ENCODE assay signal across 8 cellular contexts in genomic region chr3:108091498-108092259, GRCh38. TPM values are rescaled to one million over a fixed set of nuclear protein-coding genes. Genes with fewer than 3 reads are reported as not detected.
DNase-seq lines count a peak whose midpoint lies in the region; ATAC-seq, FAIRE-seq and TF ChIP-seq lines count a peak whose summit lies in the region.

No MANE protein-coding gene starts in this region.

- H3K4me3 ChIP-seq in GM12864 (ENCODE audit: low read depth, low read length) (peak overlapping the region; percentile 80), Karpas-422 (ENCODE audit: low read length) (peak overlapping the region; percentile 94), fibroblast of pulmonary artery (replicated peaks; ENCODE audit: low read depth, low read length) (peak overlapping the region; percentile 89), pancreas (peak overlapping the region; percentile 79 to 89 (median 89))

- H3K4me1 ChIP-seq in Karpas-422 (ENCODE audit: low read length) (peaks cover 66% of the 10 kb centered on the region), pancreas (peaks cover 0 to 9% (median 0%) of the 10 kb centered on the region in 3 donors)

- H3K27me3 ChIP-seq in Karpas-422 (ENCODE audit: low read length) (no peaks in the 10 kb centered on the region), pancreas (no peaks in the 10 kb centered on the region)

- FAIRE-seq in pancreas (lab: Jason Lieb, UNC), result no peak

- no peak for ATAC-seq in activated T-cell treated with anti-CD3 and anti-CD28 coated beads, Interleukin-2, amount 50 U/mL, for 72 hours (replicated peaks in 1 of 2)
- peak; percentile 33 to 51 (median 44) for ATAC-seq in pancreas
- no peak for ATAC-seq in GM18517 (IDR thresholded peaks at IDR 0.05; ENCODE audit: unreplicated experiment)

- intact Hi-C loops in pancreas (cut with DNase I), result no loop called here

- peak overlapping the region; percentile 95 for H3K9ac ChIP-seq in Karpas-422 (ENCODE audit: low read length)

- peak overlapping the region; percentile 92 to 94 for H3K4me3 Mint-ChIP-seq in activated T-cell treated with anti-CD3 and anti-CD28 coated beads, Interleukin-2, amount 50 U/mL, for 72 hours

- H3K36me3 Mint-ChIP-seq in activated T-cell treated with anti-CD3 and anti-CD28 coated beads, Interleukin-2, amount 50 U/mL, for 72 hours (ENCODE audit: insufficient read depth in 2 of 2), result peaks cover 9% of the 10 kb centered on the region in 2 donors

- H3K36me3 ChIP-seq in Karpas-422 (ENCODE audit: insufficient read depth, low read length) (peaks cover 5% of the 10 kb centered on the region; the same call in 1 of the 2 replicates), pancreas (no peaks in the 10 kb centered on the region)

- H3K27me3 Mint-ChIP-seq in activated T-cell treated with anti-CD3 and anti-CD28 coated beads, Interleukin-2, amount 50 U/mL, for 72 hours (ENCODE audit: low read depth), result no peaks in the 10 kb centered on the region

- TF ChIP-seq CTCF in GM12864 (IDR thresholded peaks at IDR 0.05; ENCODE audit: low read depth, low read length, missing control alignments), result no peak
- TF ChIP-seq CTCF in fibroblast of pulmonary artery (IDR thresholded peaks at IDR 0.05; ENCODE audit: low read length, missing control alignments), result no peak
- no peak for TF ChIP-seq CTCF in pancreas (IDR thresholded peaks at IDR 0.05)

- H3K27ac ChIP-seq in Karpas-422 (ENCODE audit: low read length) (no peak overlapping the region), pancreas (peak overlapping the region; percentile 74 to 94 (median 83))

- no peaks in the 10 kb centered on the region for H3K9me2 ChIP-seq in Karpas-422 (replicated peaks; ENCODE audit: insufficient read depth, low read length)

- peaks cover 41% of the 10 kb centered on the region for H3K79me2 ChIP-seq in Karpas-422 (ENCODE audit: low read length)

- peaks cover 2 to 3% of the 10 kb centered on the region in 2 donors for H3K9me3 Mint-ChIP-seq in activated T-cell treated with anti-CD3 and anti-CD28 coated beads, Interleukin-2, amount 50 U/mL, for 72 hours

- H3K4me2 ChIP-seq in Karpas-422 (ENCODE audit: low read depth, low read length, poor library complexity, severe bottlenecking), result peak overlapping the region; percentile 93

- 18 to 20% methylated on average over 40 to 42 of the region's 42 CpGs for WGBS in pancreas, 2 donors

- H3K4me1 Mint-ChIP-seq in activated T-cell treated with anti-CD3 and anti-CD28 coated beads, Interleukin-2, amount 50 U/mL, for 72 hours (ENCODE audit: low read depth), result peaks cover 38% of the 10 kb centered on the region

- DNase-seq in GM12864 (ENCODE audit: low read depth), result no peak
- DNase-seq in Karpas-422, result no peak
- peak in 1 of 2 donors; percentile 37 for DNase-seq in activated T-cell treated with anti-CD3 and anti-CD28 coated beads, Interleukin-2, amount 50 U/mL, for 72 hours
- DNase-seq in fibroblast of pulmonary artery (ENCODE audit: low read depth), result no peak
- DNase-seq in pancreas, result peak in 5 of 6 donors; percentile 18 to 77 (median 49)
- no peak for DNase-seq in SKM-1 (lab: John Stamatoyannopoulos, UW; ENCODE audit: unreplicated experiment)
- no peak for DNase-seq in NCI-H2081 treated with DMSO at 0.1 percent for 48 hours (lab: John Stamatoyannopoulos, UW)

- peaks cover 4% of the 10 kb centered on the region; the same call in 1 of the 2 replicates for H4K20me1 ChIP-seq in Karpas-422 (ENCODE audit: insufficient read depth, low read depth, low read length)

- H3K27ac Mint-ChIP-seq in activated T-cell treated with anti-CD3 and anti-CD28 coated beads, Interleukin-2, amount 50 U/mL, for 72 hours, result peak overlapping the region; percentile 94

- no peak overlapping the region for H2AFZ ChIP-seq in Karpas-422 (ENCODE audit: low read length)

- H3K9me3 ChIP-seq in Karpas-422 (ENCODE audit: low read length) (no peaks in the 10 kb centered on the region), pancreas (no peaks in the 10 kb centered on the region)

RNA-seq across cellular contexts. Expression of gene CD47, which starts 0.8 kb away (rescaled TPM):
- total RNA-seq in Karpas-422 (2014; rRNA removed; shearing (Covaris generic); ENCODE audit: low replicate concordance), result 119 and 180 TPM in 2 replicates
- total RNA-seq in activated T-cell treated with anti-CD3 and anti-CD28 coated beads, Interleukin-2, amount 50 U/mL, for 72 hours, result 100 to 1,000 TPM; 139 to 153 TPM
- total RNA-seq in pancreas, result 100 to 1,000 TPM in 1 of 6 donors, 10 to 100 TPM in 5; 14.8 to 107 (median 24.5) TPM
- 10 to 100 TPM; 26.6 to 30.1 TPM for polyA plus RNA-seq in pancreas

Comparison
In these comparisons a context has a peak if more than half of its experiments do, and no peak if none do; other contexts are left out.
1. DNase-seq: peak in pancreas (5 of 6); none in GM12864 (single experiment), Karpas-422 (single experiment), fibroblast of pulmonary artery (single experiment), SKM-1 (single experiment) and NCI-H2081 treated with DMSO at 0.1 percent for 48 hours (single experiment).
2. ATAC-seq: peak in pancreas (4 of 4); none in activated T-cell treated with anti-CD3 and anti-CD28 coated beads, Interleukin-2, amount 50 U/mL, for 72 hours (0 of 2) and GM18517 (single experiment).
3. Peak in every context shown above with its lines, with median percentiles within 50 percentile points of each other: H3K4me3 ChIP-seq.